25 cellular contexts compared by ENCODE assay signal in genomic region chr6:36857325-36857724, GRCh38. TPM values are rescaled to one million over a fixed set of nuclear protein-coding genes. Genes with fewer than 3 reads are reported as not detected.
"Had no signal": no experiment of that assay in that cellular context is flagged by ENCODE, and none has a peak within 500 bp of the region (broad histone marks: within the 10 kb centered on the region; RNA-seq: fewer than 3 reads in every experiment).

No MANE protein-coding gene starts in this region.

- H3K27me3 Mint-ChIP-seq: activated CD4-positive, alpha-beta memory T cell treated with anti-CD3 and anti-CD28 coated beads, Interleukin-2, amount 10 ng/mL, durations not matched to agents 7 days and 5 days; activated CD4-positive, alpha-beta T cell treated with anti-CD3 and anti-CD28 coated beads for 36 hours; activated naive CD4-positive, alpha-beta T cell treated with anti-CD3 and anti-CD28 coated beads, Interleukin-2, amount 10 ng/mL, durations not matched to agents 7 days and 5 days; activated naive CD8-positive, alpha-beta T cell treated with anti-CD3 and anti-CD28 coated beads for 36 hours; activated T-helper 17 cell treated with anti-CD3 and anti-CD28 coated beads, Interleukin-2, amount 50 U/mL, for 72 hours; T-cell had no signal

- H3K4me1 Mint-ChIP-seq: activated naive CD8-positive, alpha-beta T cell treated with anti-CD3 and anti-CD28 coated beads for 36 hours had no signal

- H3K27ac Mint-ChIP-seq: activated CD4-positive, alpha-beta memory T cell treated with anti-CD3 and anti-CD28 coated beads, Interleukin-2, amount 10 ng/mL, durations not matched to agents 7 days and 5 days; activated CD4-positive, alpha-beta T cell treated with anti-CD3 and anti-CD28 coated beads for 36 hours; activated naive CD4-positive, alpha-beta T cell treated with anti-CD3 and anti-CD28 coated beads, Interleukin-2, amount 10 ng/mL, durations not matched to agents 7 days and 5 days; activated naive CD8-positive, alpha-beta T cell treated with anti-CD3 and anti-CD28 coated beads for 36 hours; activated T-helper 17 cell treated with anti-CD3 and anti-CD28 coated beads, Interleukin-2, amount 50 U/mL, for 72 hours; T-cell had no signal

- DNase-seq: activated CD4-positive, alpha-beta memory T cell treated with anti-CD3 and anti-CD28 coated beads, Interleukin-2, amount 10 ng/mL, durations not matched to agents 7 days and 5 days; activated CD4-positive, alpha-beta T cell treated with anti-CD3 and anti-CD28 coated beads for 36 hours; activated CD4-positive, alpha-beta T cell treated with anti-CD3 and anti-CD28 coated beads, Interleukin-2, amount 50 U/mL, for 1 hour; activated CD4-positive, CD25-positive, alpha-beta regulatory T cell; activated gamma-delta T cell; activated naive CD4-positive, alpha-beta T cell treated with anti-CD3 and anti-CD28 coated beads, Interleukin-2, amount 10 ng/mL, durations not matched to agents 7 days and 5 days; activated naive CD8-positive, alpha-beta T cell treated with anti-CD3 and anti-CD28 coated beads for 36 hours; activated T-cell treated with anti-CD3 and anti-CD28 coated beads for 4 hours; activated T-cell treated with anti-CD3 and anti-CD28 coated beads, Interleukin-2, amount 50 U/mL, for 48 hours; brain microvascular endothelial cell; KG1; NCI-H1048; NCI-H146; NCI-H187 treated with DMSO at 0.1 percent for 48 hours; NCI-H2081 treated with DMSO at 0.1 percent for 48 hours; NCI-H446; NCI-H524; SHP77 treated with DMSO at 0.1 percent for 48 hours; T-cell; T-helper 2 cell; T1000 had no signal

- H3K4me3 ChIP-seq: cardiac muscle cell, SK-N-MC had no signal

- ATAC-seq: activated CD4-positive, alpha-beta T cell treated with anti-CD3 and anti-CD28 coated beads for 36 hours; activated T-helper 17 cell treated with anti-CD3 and anti-CD28 coated beads, Interleukin-2, amount 50 U/mL, for 72 hours; T-cell had no signal

- H3K9me3 Mint-ChIP-seq: activated CD4-positive, alpha-beta memory T cell treated with anti-CD3 and anti-CD28 coated beads, Interleukin-2, amount 10 ng/mL, durations not matched to agents 7 days and 5 days; activated naive CD4-positive, alpha-beta T cell treated with anti-CD3 and anti-CD28 coated beads, Interleukin-2, amount 10 ng/mL, durations not matched to agents 7 days and 5 days; activated naive CD8-positive, alpha-beta T cell treated with anti-CD3 and anti-CD28 coated beads for 36 hours; activated T-helper 17 cell treated with anti-CD3 and anti-CD28 coated beads, Interleukin-2, amount 50 U/mL, for 72 hours; T-cell had no signal

- H3K27me3 ChIP-seq: brain microvascular endothelial cell, cardiac muscle cell had no signal

- H3K4me3 Mint-ChIP-seq: activated CD4-positive, alpha-beta memory T cell treated with anti-CD3 and anti-CD28 coated beads, Interleukin-2, amount 10 ng/mL, durations not matched to agents 7 days and 5 days; activated CD4-positive, alpha-beta T cell treated with anti-CD3 and anti-CD28 coated beads for 36 hours; activated naive CD4-positive, alpha-beta T cell treated with anti-CD3 and anti-CD28 coated beads, Interleukin-2, amount 10 ng/mL, durations not matched to agents 7 days and 5 days; activated naive CD8-positive, alpha-beta T cell treated with anti-CD3 and anti-CD28 coated beads for 36 hours; activated T-helper 17 cell treated with anti-CD3 and anti-CD28 coated beads, Interleukin-2, amount 50 U/mL, for 72 hours; T-cell had no signal

- H3K27ac ChIP-seq: brain microvascular endothelial cell, cardiac muscle cell, SK-N-MC had no signal

RNA-seq across cellular contexts. Expression of gene CPNE5, which starts 18.1 kb away (rescaled TPM):
- total RNA-seq: LHCN-M2 had no signal
